In genomic region chr13:75402787-75403186, GRCh38 we compare ENCODE assay signal across 15 cellular contexts.
DNase-seq lines count a peak whose midpoint lies in the region; ATAC-seq, FAIRE-seq and TF ChIP-seq lines count a peak whose summit lies in the region.
"Had no signal": no experiment of that assay in that cellular context is flagged by ENCODE, and none has a peak within 500 bp of the region (broad histone marks: within the 10 kb centered on the region; RNA-seq: fewer than 3 reads in every experiment).

No MANE protein-coding gene starts in this region.

- no peaks in the 10 kb centered on the region for H3K27me3 ChIP-seq in cardiac muscle cell
- H3K27me3 ChIP-seq in left lung: no peaks in the 10 kb centered on the region
- no peaks in the 10 kb centered on the region for H3K27me3 ChIP-seq in endodermal cell (ENCODE audit: control insufficient read depth, insufficient read depth, low read length, poor library complexity, severe bottlenecking)
- H3K27me3 ChIP-seq: adrenal gland had no signal

- FAIRE-seq in GM19239 (lab: Jason Lieb, UNC): peak; percentile 65
- FAIRE-seq: K562 had no signal

- peaks cover 52% of the 10 kb centered on the region for H3K4me1 ChIP-seq in cardiac muscle cell (ENCODE audit: low read depth)
- H3K4me1 ChIP-seq in left lung: peaks cover 0 to 7% of the 10 kb centered on the region in 2 donors
- no peaks in the 10 kb centered on the region for H3K4me1 ChIP-seq in endodermal cell (ENCODE audit: control insufficient read depth, insufficient read depth, low read length)

- H3K27ac ChIP-seq in cardiac muscle cell: peak overlapping the region; percentile 98
- H3K27ac ChIP-seq in left lung: no peak overlapping the region
- no peak overlapping the region for H3K27ac ChIP-seq in endodermal cell (ENCODE audit: low read depth, low read length)
- H3K27ac ChIP-seq: SK-N-MC had no signal

- H3K9me3 Mint-ChIP-seq in endodermal cell: peaks cover 5% of the 10 kb centered on the region
- H3K9me3 Mint-ChIP-seq: activated CD4-positive, alpha-beta memory T cell treated with anti-CD3 and anti-CD28 coated beads for 36 hours had no signal

- H3K9me3 ChIP-seq in cardiac muscle cell (ENCODE audit: low read depth) (no peaks in the 10 kb centered on the region), left lung (peaks cover 0 to 7% of the 10 kb centered on the region in 2 donors), endodermal cell (ENCODE audit: control insufficient read depth, low read length) (no peaks in the 10 kb centered on the region)
- H3K9me3 ChIP-seq: adrenal gland had no signal

- WGBS in endodermal cell (ENCODE audit: insufficient coverage in 1 of 2, insufficient read length in 1 of 2), 2 experiments: 72 to 80% methylated on average over 2 of the region's 2 CpGs

- TF ChIP-seq CTCF in cardiac muscle cell (IDR thresholded peaks at IDR 0.05; ENCODE audit: low read depth, low read length) (no peak), left lung (IDR thresholded peaks at IDR 0.05) (no peak), endodermal cell (conservative IDR thresholded peaks at IDR 0.05) (no peak)

- no peak overlapping the region for H3K4me3 Mint-ChIP-seq in endodermal cell
- H3K4me3 Mint-ChIP-seq: activated CD4-positive, alpha-beta memory T cell treated with anti-CD3 and anti-CD28 coated beads for 36 hours had no signal

- H3K36me3 ChIP-seq in cardiac muscle cell (no peaks in the 10 kb centered on the region), left lung (no peaks in the 10 kb centered on the region), endodermal cell (ENCODE audit: control insufficient read depth, insufficient read depth, low read length) (no peaks in the 10 kb centered on the region)
- H3K36me3 ChIP-seq: adrenal gland had no signal

- H3K27me3 Mint-ChIP-seq in endodermal cell (ENCODE audit: insufficient read depth): no peaks in the 10 kb centered on the region

- peak; percentile 53 for ATAC-seq in HG03354 (IDR thresholded peaks at IDR 0.05; ENCODE audit: poor library complexity, severe bottlenecking, unreplicated experiment)
- ATAC-seq in left lung: no peak
- ATAC-seq in left lobe of liver: no peak
- ATAC-seq: K562 had no signal

- H3K4me3 ChIP-seq in cardiac muscle cell (peak overlapping the region; percentile 11), left lung (no peak overlapping the region), endodermal cell (ENCODE audit: low read length) (no peak overlapping the region)
- H3K4me3 ChIP-seq: adrenal gland, K562, SK-N-MC had no signal

- H3K27ac Mint-ChIP-seq in endodermal cell: no peak overlapping the region
- H3K27ac Mint-ChIP-seq: activated CD4-positive, alpha-beta memory T cell treated with anti-CD3 and anti-CD28 coated beads for 36 hours had no signal

- H3K4me1 Mint-ChIP-seq in endodermal cell: no peaks in the 10 kb centered on the region

- intact Hi-C loops in left lung (cut with DNase I): no loop called here

- no peak overlapping the region for H3K9ac ChIP-seq in endodermal cell (ENCODE audit: extremely low read depth, low read length, poor library complexity, severe bottlenecking)

- DNase-seq in GM19239 (ENCODE audit: insufficient read length, low spot score): no peak
- DNase-seq in cardiac muscle cell (ENCODE audit: low read depth in 1 of 2, low spot score in 1 of 2): peak in 1 of 2 donors; percentile 91
- peak; percentile 47 for DNase-seq in pons (ENCODE audit: low spot score)
- DNase-seq in left lung: no peak
- no peak for DNase-seq in activated naive CD4-positive, alpha-beta T cell treated with anti-CD3 and anti-CD28 coated beads, Interleukin-2, amount 50 U/mL, for 16 hours
- DNase-seq in left lobe of liver (ENCODE audit: low spot score): no peak
- DNase-seq in endodermal cell: no peak
- DNase-seq: activated CD4-positive, alpha-beta memory T cell treated with anti-CD3 and anti-CD28 coated beads for 36 hours; adrenal gland; islet precursor cell; NCI-H1092; stimulated activated CD4-positive, alpha-beta T cell treated with anti-CD3 and anti-CD28 coated beads, Interleukin-15, amount 100 ng/mL, for 24 hours had no signal

- no peaks in the 10 kb centered on the region for H3K36me3 Mint-ChIP-seq in endodermal cell (ENCODE audit: low read depth)
- H3K36me3 Mint-ChIP-seq: activated CD4-positive, alpha-beta memory T cell treated with anti-CD3 and anti-CD28 coated beads for 36 hours had no signal
